In genomic region chr12:94151577-94151976, GRCh38 we compare ENCODE assay signal across 10 cellular contexts. TPM values are rescaled to one million over a fixed set of nuclear protein-coding genes. Genes with fewer than 3 reads are reported as not detected.
DNase-seq lines count a peak whose midpoint lies in the region; ATAC-seq and TF ChIP-seq lines count a peak whose summit lies in the region.
"Had no signal": no experiment of that assay in that cellular context is flagged by ENCODE, and none has a peak within 500 bp of the region (broad histone marks: within the 10 kb centered on the region; RNA-seq: fewer than 3 reads in every experiment).

No MANE protein-coding gene starts in this region.

- intact Hi-C loops in activated CD4-positive, alpha-beta T cell treated with anti-CD3 and anti-CD28 coated beads, Interleukin-2, amount 10 ng/mL, durations not matched to agents 24 days and 14 days (cut with micrococcal nuclease), result loop anchor here (2.0 kb wide), 1 partner anchor 13 kb away; no protein-coding TSS in a partner anchor

- H3K9me3 Mint-ChIP-seq in activated CD4-positive, alpha-beta T cell treated with anti-CD3 and anti-CD28 coated beads, Interleukin-2, amount 10 ng/mL, durations not matched to agents 24 days and 14 days, result no peaks in the 10 kb centered on the region
- no peaks in the 10 kb centered on the region for H3K9me3 Mint-ChIP-seq in immature natural killer cell
- H3K9me3 Mint-ChIP-seq: dendritic cell treated with granulocyte-macrophage colony-stimulating factor and Interleukin-4, amounts not matched to agents 40 ng/mL and 50 ng/mL, for 4 days had no signal

- H3K4me3 ChIP-seq in smooth muscle cell, result peak overlapping the region; percentile 59

- H3K27me3 Mint-ChIP-seq in activated CD4-positive, alpha-beta T cell treated with anti-CD3 and anti-CD28 coated beads, Interleukin-2, amount 10 ng/mL, durations not matched to agents 24 days and 14 days, result peaks cover 14% of the 10 kb centered on the region
- peaks cover 0 to 3% (median 0%) of the 10 kb centered on the region in 3 donors for H3K27me3 Mint-ChIP-seq in immature natural killer cell (ENCODE audit: low read depth in 3 of 3)

- no peaks in the 10 kb centered on the region for H3K36me3 ChIP-seq in smooth muscle cell (ENCODE audit: low read depth)

- no peak overlapping the region for H3K27ac ChIP-seq in smooth muscle cell (ENCODE audit: low read depth)

- DNase-seq in activated CD4-positive, alpha-beta T cell treated with anti-CD3 and anti-CD28 coated beads, Interleukin-2, amount 10 ng/mL, durations not matched to agents 24 days and 14 days, result no peak
- no peak for DNase-seq in activated CD4-positive, alpha-beta T cell treated with anti-CD3 and anti-CD28 coated beads for 48 hours
- DNase-seq in NCI-H526 treated with DMSO at 0.1 percent for 48 hours (lab: John Stamatoyannopoulos, UW) (peak; percentile 13), immature natural killer cell (no peak), smooth muscle cell (lab: John Stamatoyannopoulos, UW; ENCODE audit: unreplicated experiment) (no peak), NCI-H1048 (lab: John Stamatoyannopoulos, UW) (no peak), NCI-H1694 (lab: John Stamatoyannopoulos, UW) (no peak)
- DNase-seq: left ventricle myocardium superior had no signal

- H3K9ac ChIP-seq in smooth muscle cell (ENCODE audit: low read depth), result no peak overlapping the region

- no peaks in the 10 kb centered on the region for H3K79me2 ChIP-seq in smooth muscle cell (ENCODE audit: low read depth)

- no peak overlapping the region for H2AFZ ChIP-seq in smooth muscle cell (ENCODE audit: low read depth)

- H3K4me1 ChIP-seq in smooth muscle cell (ENCODE audit: low read depth), result peaks cover 20% of the 10 kb centered on the region

- no peak overlapping the region for H3K4me2 ChIP-seq in smooth muscle cell

- H3K27ac Mint-ChIP-seq in activated CD4-positive, alpha-beta T cell treated with anti-CD3 and anti-CD28 coated beads, Interleukin-2, amount 10 ng/mL, durations not matched to agents 24 days and 14 days, result no peak overlapping the region
- H3K27ac Mint-ChIP-seq in immature natural killer cell, result peak overlapping the region in 1 of 6 donors; percentile 24
- H3K27ac Mint-ChIP-seq: dendritic cell treated with granulocyte-macrophage colony-stimulating factor and Interleukin-4, amounts not matched to agents 40 ng/mL and 50 ng/mL, for 4 days had no signal

- H3F3A ChIP-seq in smooth muscle cell (ENCODE audit: low read depth), result no peaks in the 10 kb centered on the region

- peak overlapping the region; percentile 97 for H3K4me3 Mint-ChIP-seq in activated CD4-positive, alpha-beta T cell treated with anti-CD3 and anti-CD28 coated beads, Interleukin-2, amount 10 ng/mL, durations not matched to agents 24 days and 14 days
- H3K4me3 Mint-ChIP-seq in immature natural killer cell, result peak overlapping the region; percentile 33 to 95 (median 91)

- H3K27me3 ChIP-seq in smooth muscle cell (ENCODE audit: low read depth), result peaks cover 96% of the 10 kb centered on the region

- H3K9me3 ChIP-seq in smooth muscle cell (replicated peaks; ENCODE audit: low read depth), result no peaks in the 10 kb centered on the region

- no peak for ATAC-seq in GM21786 (IDR thresholded peaks at IDR 0.05; ENCODE audit: unreplicated experiment)
- ATAC-seq: left ventricle myocardium superior had no signal

- peaks cover 20% of the 10 kb centered on the region for H3K36me3 Mint-ChIP-seq in activated CD4-positive, alpha-beta T cell treated with anti-CD3 and anti-CD28 coated beads, Interleukin-2, amount 10 ng/mL, durations not matched to agents 24 days and 14 days (ENCODE audit: low read depth)
- H3K36me3 Mint-ChIP-seq in immature natural killer cell, result no peaks in the 10 kb centered on the region

- TF ChIP-seq CTCF in smooth muscle cell (IDR thresholded peaks at IDR 0.05; ENCODE audit: borderline replicate concordance, insufficient read depth, poor library complexity, severe bottlenecking), result no peak

- WGBS in smooth muscle cell (ENCODE audit: low lambda C conversion rate), result 52% methylated on average over 8 of the region's 8 CpGs

- peaks cover 29% of the 10 kb centered on the region for H3K4me1 Mint-ChIP-seq in activated CD4-positive, alpha-beta T cell treated with anti-CD3 and anti-CD28 coated beads, Interleukin-2, amount 10 ng/mL, durations not matched to agents 24 days and 14 days
- H3K4me1 Mint-ChIP-seq in immature natural killer cell, result peaks cover 21 to 39% of the 10 kb centered on the region in 2 donors

- no peaks in the 10 kb centered on the region for H4K20me1 ChIP-seq in smooth muscle cell (ENCODE audit: low read depth)

RNA-seq across cellular contexts. Expression of gene PLXNC1, which starts 3.2 kb away (rescaled TPM):
- total RNA-seq in activated CD4-positive, alpha-beta T cell treated with anti-CD3 and anti-CD28 coated beads, Interleukin-2, amount 10 ng/mL, durations not matched to agents 24 days and 14 days, result 15.0 and 16.0 TPM in 2 replicates
- 1 to 10 TPM; 2.3 to 3.3 (median 2.5) TPM for polyA plus RNA-seq in immature natural killer cell
- 0.49 and 0.81 TPM in 2 replicates for total RNA-seq in smooth muscle cell
- 0.66 and 0.70 TPM in 2 replicates for polyA plus RNA-seq in smooth muscle cell
